31 cellular contexts compared by ENCODE assay signal in the genomic region with DNA sequence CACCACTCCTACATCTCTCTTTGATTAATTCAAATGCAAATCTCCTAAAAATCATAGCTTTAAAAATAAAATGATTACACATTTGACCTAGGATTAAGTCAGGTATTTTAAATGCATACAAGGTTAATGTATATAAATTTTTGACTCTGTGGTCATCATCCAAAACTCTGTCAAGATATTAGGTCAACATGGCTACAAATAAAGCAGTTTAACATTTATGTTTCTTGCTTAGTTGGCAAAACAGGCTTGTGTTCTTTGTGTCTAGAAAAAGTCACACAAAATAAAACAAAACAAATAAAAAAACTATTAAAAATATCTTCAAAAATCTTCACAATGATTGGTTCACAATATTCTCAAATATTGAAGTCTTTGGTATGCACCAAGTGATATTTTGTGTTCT.
"Had no signal": no experiment of that assay in that cellular context is flagged by ENCODE, and none has a peak within 500 bp of the region (broad histone marks: within the 10 kb centered on the region; RNA-seq: fewer than 3 reads in every experiment).

No MANE protein-coding gene starts in this region.

- H3K27me3 Mint-ChIP-seq: progenitor cell of endocrine pancreas; stimulated activated memory B cell treated with anti-CD40 and anti-IgM and Interleukin-4, amounts not matched to agents 10 μg/mL and 1 μg/mL and 100 μg/mL, for 72 hours; stimulated activated naive CD8-positive, alpha-beta T cell treated with anti-CD3 and anti-CD28 coated beads, Interleukin-15, amount 100 ng/mL, for 72 hours; type B pancreatic cell had no signal

- H3K9me3 Mint-ChIP-seq: nephron; neural progenitor cell; stimulated activated memory B cell treated with anti-CD40 and anti-IgM and Interleukin-4, amounts not matched to agents 10 μg/mL and 1 μg/mL and 100 μg/mL, for 72 hours; type B pancreatic cell had no signal

- H2AFZ ChIP-seq: neural progenitor cell, parathyroid adenoma had no signal

- H3K4me1 ChIP-seq: neural progenitor cell, parathyroid adenoma, psoas muscle, spleen, suprapubic skin, testis, tibial artery, transverse colon, upper lobe of right lung, uterus had no signal

- H3K36me3 Mint-ChIP-seq: neural progenitor cell; stimulated activated memory B cell treated with anti-CD40 and anti-IgM and Interleukin-4, amounts not matched to agents 10 μg/mL and 1 μg/mL and 100 μg/mL, for 72 hours; type B pancreatic cell had no signal

- ATAC-seq: natural killer cell; psoas muscle; right cardiac atrium; sciatic nerve; stimulated activated memory B cell treated with anti-CD40 and anti-IgM and Interleukin-4, amounts not matched to agents 10 μg/mL and 1 μg/mL and 100 μg/mL, for 72 hours; stimulated activated naive CD8-positive, alpha-beta T cell treated with anti-CD3 and anti-CD28 coated beads, Interleukin-15, amount 100 ng/mL, for 72 hours; stimulated activated naive CD8-positive, alpha-beta T cell treated with anti-CD3 and anti-CD28 coated beads, Interleukin-15, Interleukin-2, amounts not matched to agents 100 U/mL and 50 U/mL, for 24 hours; upper lobe of right lung had no signal

- H3K4me3 ChIP-seq: neural progenitor cell, ovary, psoas muscle, skin epidermis, smooth muscle cell, spleen, suprapubic skin, testis, tibial artery, transverse colon, upper lobe of right lung, uterus had no signal

- H3K4me1 Mint-ChIP-seq: natural killer cell; nephron; neural progenitor cell; stimulated activated memory B cell treated with anti-CD40 and anti-IgM and Interleukin-4, amounts not matched to agents 10 μg/mL and 1 μg/mL and 100 μg/mL, for 72 hours; stimulated activated naive CD8-positive, alpha-beta T cell treated with anti-CD3 and anti-CD28 coated beads, Interleukin-15, amount 100 ng/mL, for 72 hours had no signal

- H3K4me2 ChIP-seq: neural progenitor cell, smooth muscle cell had no signal

- H3K4me3 Mint-ChIP-seq: natural killer cell; nephron; neural progenitor cell; stimulated activated memory B cell treated with anti-CD40 and anti-IgM and Interleukin-4, amounts not matched to agents 10 μg/mL and 1 μg/mL and 100 μg/mL, for 72 hours; stimulated activated naive CD8-positive, alpha-beta T cell treated with anti-CD3 and anti-CD28 coated beads, Interleukin-15, amount 100 ng/mL, for 72 hours; type B pancreatic cell had no signal

- H3K9ac ChIP-seq: neural progenitor cell, parathyroid adenoma had no signal

- H3K9me3 ChIP-seq: ovary, psoas muscle, spleen, suprapubic skin, testis, tibial artery, transverse colon, upper lobe of right lung, uterus had no signal

- H3K27ac ChIP-seq: neural progenitor cell, ovary, parathyroid adenoma, psoas muscle, skin epidermis, spleen, suprapubic skin, testis, tibial artery, transverse colon, upper lobe of right lung, uterus had no signal

- H3K27me3 ChIP-seq: neural progenitor cell, ovary, spleen, suprapubic skin, testis, tibial artery, transverse colon, upper lobe of right lung, uterus had no signal

- H3K36me3 ChIP-seq: neural progenitor cell, ovary, spleen, suprapubic skin, tibial artery, transverse colon, upper lobe of right lung, uterus had no signal

- H3K79me2 ChIP-seq: parathyroid adenoma had no signal

- DNase-seq: natural killer cell; occipital lobe; ovary; posterior cingulate gyrus; psoas muscle; right cardiac atrium; spleen; stimulated activated CD4-positive, alpha-beta T cell treated with anti-CD3 and anti-CD28 coated beads, Interleukin-12 subunit alpha, Interleukin-12 subunit beta, amount 100 ng/mL, for 4 hours; stimulated activated CD4-positive, alpha-beta T cell treated with anti-CD3 and anti-CD28 coated beads, Interleukin-1b, Interleukin-23, amount 100 ng/mL, for 48 hours; stimulated activated CD4-positive, alpha-beta T cell treated with anti-CD3 and anti-CD28 coated beads, Interleukin-4, amount 100 ng/mL, for 1 hour; stimulated activated CD4-positive, alpha-beta T cell treated with anti-CD3 and anti-CD28 coated beads, Interleukin-4, amount 100 ng/mL, for 4 hours; stimulated activated CD8-positive, alpha-beta memory T cell treated with anti-CD3 and anti-CD28 coated beads, Interleukin-4, amount 100 ng/mL, for 48 hours; stimulated activated naive CD4-positive, alpha-beta T cell; stimulated activated naive CD8-positive, alpha-beta T cell treated with anti-CD3 and anti-CD28 coated beads, Interleukin-15, amount 100 ng/mL, for 72 hours; stimulated activated naive CD8-positive, alpha-beta T cell treated with anti-CD3 and anti-CD28 coated beads, Interleukin-15, Interleukin-2, amounts not matched to agents 100 U/mL and 50 U/mL, for 24 hours; substantia nigra; testis; tibial artery; transverse colon; upper lobe of right lung; uterus had no signal

- H3K27ac Mint-ChIP-seq: natural killer cell; nephron; neural progenitor cell; progenitor cell of endocrine pancreas; stimulated activated memory B cell treated with anti-CD40 and anti-IgM and Interleukin-4, amounts not matched to agents 10 μg/mL and 1 μg/mL and 100 μg/mL, for 72 hours; stimulated activated naive CD8-positive, alpha-beta T cell treated with anti-CD3 and anti-CD28 coated beads, Interleukin-15, amount 100 ng/mL, for 72 hours; type B pancreatic cell had no signal
